Comparison of ENCODE assay signal across 1 cellular context in the genomic region with DNA sequence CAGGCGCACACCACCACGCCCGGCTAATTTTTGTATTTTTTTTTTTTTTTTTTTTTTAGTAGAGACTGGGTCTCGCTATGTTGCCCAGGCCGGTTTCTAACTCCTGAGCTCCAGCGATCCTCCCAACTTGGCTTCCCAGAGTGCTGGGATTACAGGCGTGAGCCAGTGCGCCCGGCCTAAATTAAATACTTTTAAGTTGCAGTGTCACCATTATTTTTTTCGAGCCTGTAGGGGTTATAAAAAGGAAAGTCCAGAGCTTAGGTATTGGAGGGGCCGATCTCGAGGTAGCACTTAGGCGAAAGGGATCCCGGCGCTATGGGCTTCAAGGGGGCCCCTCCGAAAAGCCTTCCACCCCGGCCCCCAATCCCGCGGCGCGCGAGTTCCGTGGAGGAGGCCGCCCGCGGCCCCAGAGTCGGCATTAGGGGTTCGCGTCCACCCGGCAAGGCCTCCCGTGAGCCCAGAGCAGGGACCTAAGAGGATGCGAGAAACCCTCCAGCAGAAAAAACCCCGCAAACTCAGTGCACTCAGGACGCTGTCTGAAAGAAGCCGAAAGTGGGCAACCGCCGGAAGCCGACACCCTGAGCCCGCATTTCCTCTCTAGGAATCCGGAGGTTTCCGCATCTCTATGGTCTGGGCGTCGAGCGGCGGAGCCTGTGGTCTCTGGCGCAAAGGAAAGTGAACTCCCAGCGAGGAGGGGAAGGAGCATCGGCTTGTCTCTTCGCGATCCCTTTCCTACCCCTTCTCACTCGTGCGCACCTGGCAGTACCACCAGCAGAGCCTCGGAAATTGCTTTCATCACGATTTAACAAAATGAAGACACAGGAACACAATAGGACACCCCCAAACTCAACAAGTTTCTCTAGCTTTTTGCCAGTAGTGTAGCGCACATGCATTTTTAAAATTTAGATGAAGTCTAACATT.
TF ChIP-seq lines count a peak whose summit lies in the region.

No MANE protein-coding gene starts in this region.

TF ChIP-seq in K562, 482 proteins besides CTCF, POLR2A, EP300 and RAD21 (continued from another document and continues in another):
- TF ChIP-seq ELF1 (tag; IDR thresholded peaks at IDR 0.05) (peak; percentile 79), ZNF197 (CRISPR knock-in tag; IDR thresholded peaks at IDR 0.05; ENCODE audit: low read depth) (peak; percentile 49; the same call in 1 of the 2 replicates), ZBTB40 (IDR thresholded peaks at IDR 0.05) (peak; percentile 98), ZBTB40 (CRISPR knock-in tag; IDR thresholded peaks at IDR 0.05) (no peak), SAFB (IDR thresholded peaks at IDR 0.05; ENCODE audit: borderline replicate concordance, low read depth, low read length) (no peak), ZNF12 (CRISPR knock-in tag; IDR thresholded peaks at IDR 0.05) (no peak), MNT (conservative IDR thresholded peaks at IDR 0.05) (peak in 1 of 2 experiments; percentile 50; a peak in 2 of 4 replicates), TFAP4 (CRISPR knock-in tag; IDR thresholded peaks at IDR 0.05; ENCODE audit: borderline replicate concordance) (peak; percentile 66), MGA (IDR thresholded peaks at IDR 0.05) (peak; percentile 83), ELF2 (CRISPR knock-in tag; IDR thresholded peaks at IDR 0.05) (0 out of 2 replicates have a peak, but pooled peaks have one; percentile 61), ARHGAP35 (IDR thresholded peaks at IDR 0.05; ENCODE audit: partially characterized antibody) (no peak)
- TF ChIP-seq, protein P1, sequence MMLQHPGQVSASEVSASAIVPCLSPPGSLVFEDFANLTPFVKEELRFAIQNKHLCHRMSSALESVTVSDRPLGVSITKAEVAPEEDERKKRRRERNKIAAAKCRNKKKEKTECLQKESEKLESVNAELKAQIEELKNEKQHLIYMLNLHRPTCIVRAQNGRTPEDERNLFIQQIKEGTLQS (IDR thresholded peaks at IDR 0.05): peak; percentile 8; the same call in 1 of the 2 replicates
- TF ChIP-seq, protein P1 (CRISPR knock-in tag; conservative IDR thresholded peaks at IDR 0.05): no peak
- TF ChIP-seq, protein P2, sequence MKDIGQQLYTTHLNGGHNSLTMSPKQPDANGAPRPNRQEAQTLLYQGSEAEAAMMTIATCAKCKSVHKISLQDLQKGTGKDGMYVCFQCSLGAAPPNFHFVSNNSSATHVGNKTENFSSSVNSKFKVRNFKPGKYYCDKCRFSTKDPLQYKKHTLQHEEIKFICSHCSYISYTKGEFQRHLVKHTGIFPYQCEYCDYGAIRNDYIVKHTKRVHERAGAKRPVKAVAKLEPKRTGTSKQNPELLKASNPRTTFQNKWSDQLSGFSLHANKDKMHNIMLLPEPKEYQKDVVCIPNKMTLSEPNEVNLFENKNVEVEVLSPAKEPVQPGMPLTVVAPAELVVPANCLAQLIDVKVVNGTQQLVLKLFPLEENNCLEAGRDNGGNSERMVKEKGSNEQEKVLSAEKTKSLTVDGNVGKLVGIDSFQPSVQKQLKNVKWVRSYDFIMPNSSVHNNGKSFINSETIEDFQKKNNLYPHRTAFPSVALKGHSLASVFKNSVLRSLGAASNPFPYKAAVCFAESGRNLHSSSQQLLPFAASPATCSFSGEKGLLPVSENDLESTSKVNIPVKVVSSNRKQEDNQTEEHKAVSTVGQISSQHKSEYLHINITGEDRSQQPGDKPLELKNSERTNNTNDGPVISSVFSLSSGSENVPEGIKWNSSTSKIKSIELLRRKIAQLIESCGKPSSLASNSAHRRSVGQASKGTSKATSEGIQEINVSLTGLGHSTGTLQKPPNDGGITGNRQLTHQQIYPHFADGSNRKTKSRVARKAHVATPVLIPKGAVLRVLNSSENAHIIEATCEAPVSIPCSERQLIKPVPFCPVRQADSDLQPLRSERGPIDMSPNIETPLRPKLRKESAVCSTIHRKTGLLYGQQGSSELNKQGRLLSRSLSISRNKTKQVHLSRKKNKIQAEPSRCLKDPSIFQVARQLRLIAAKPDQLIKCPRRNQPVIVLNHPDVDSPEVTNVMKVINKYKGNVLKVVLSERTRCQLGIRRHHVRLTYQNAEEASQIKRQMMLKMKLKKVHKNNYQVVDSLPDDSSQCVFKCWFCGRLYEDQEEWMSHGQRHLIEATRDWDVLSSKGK (CRISPR knock-in tag; IDR thresholded peaks at IDR 0.05): no peak
